8 cellular contexts compared by ENCODE assay signal in genomic region chr9:95507456-95508241, GRCh38. TPM values are rescaled to one million over a fixed set of nuclear protein-coding genes. Genes with fewer than 3 reads are reported as not detected.
DNase-seq lines count a peak whose midpoint lies in the region; ATAC-seq and TF ChIP-seq lines count a peak whose summit lies in the region.

No MANE protein-coding gene starts in this region.

- DNase-seq in NCI-H2081 (lab: John Stamatoyannopoulos, UW) (peak; percentile 60 to 72), NCI-H2081 treated with DMSO at 0.1 percent for 48 hours (lab: John Stamatoyannopoulos, UW) (no peak), NCI-H226 (peak; percentile 74), activated T-cell treated with anti-CD3 and anti-CD28 coated beads for 1 hour (ENCODE audit: low read depth) (peak; percentile 24), epithelial cell of proximal tubule (ENCODE audit: low read depth) (no peak), upper lobe of right lung (peak; percentile 74), NCI-H1436 treated with DMSO at 0.1 percent for 48 hours (lab: John Stamatoyannopoulos, UW) (no peak)

- H3K4me3 ChIP-seq in epithelial cell of proximal tubule (ENCODE audit: low read depth, low read length) (peak overlapping the region; percentile 89), muscle layer of duodenum (ENCODE audit: low read depth in 1 of 2, low read length in 2 of 2) (peak overlapping the region; percentile 83 to 95), upper lobe of right lung (peak overlapping the region; percentile 89)

- H3K27ac ChIP-seq in muscle layer of duodenum (ENCODE audit: low read length) (peak overlapping the region; percentile 85), upper lobe of right lung (peak overlapping the region; percentile 86)

- H3K4me1 ChIP-seq in muscle layer of duodenum (ENCODE audit: control insufficient read depth in 1 of 2, insufficient read depth in 2 of 2, low read length in 2 of 2) (peaks cover 3 to 20% of the 10 kb centered on the region in 2 donors), upper lobe of right lung (peaks cover 29% of the 10 kb centered on the region)

- H3K36me3 ChIP-seq in muscle layer of duodenum (ENCODE audit: control insufficient read depth in 1 of 2, insufficient read depth in 2 of 2, low read length in 2 of 2) (no peaks in the 10 kb centered on the region), upper lobe of right lung (no peaks in the 10 kb centered on the region)

- peak; percentile 2 for ATAC-seq in upper lobe of right lung

- intact Hi-C loops in upper lobe of right lung (cut with DNase I), result loop anchor here (10.0 kb wide), 1 partner anchor 163 kb away; no protein-coding TSS in a partner anchor

- TF ChIP-seq CTCF in epithelial cell of proximal tubule (conservative IDR thresholded peaks at IDR 0.05; ENCODE audit: low read depth, low read length) (no peak), upper lobe of right lung (IDR thresholded peaks at IDR 0.05) (no peak)

- H3K9me3 ChIP-seq in muscle layer of duodenum (ENCODE audit: control insufficient read depth in 1 of 2, low read length in 2 of 2) (no peaks in the 10 kb centered on the region), upper lobe of right lung (no peaks in the 10 kb centered on the region)

- no peaks in the 10 kb centered on the region for H3K27me3 ChIP-seq in muscle layer of duodenum (ENCODE audit: low read depth, low read length)
- H3K27me3 ChIP-seq in upper lobe of right lung, result no peaks in the 10 kb centered on the region

RNA-seq across cellular contexts. Expression of gene PTCH1, which starts 9.1 kb away (rescaled TPM):
- 1.7 and 3.5 TPM in 2 replicates for total RNA-seq in epithelial cell of proximal tubule
- total RNA-seq in upper lobe of right lung, result 25.9 TPM

Comparison
In these comparisons a context has a peak if more than half of its experiments do, and no peak if none do; other contexts are left out.
1. DNase-seq: peak in NCI-H2081 (2 of 2), NCI-H226 (single experiment), activated T-cell treated with anti-CD3 and anti-CD28 coated beads for 1 hour (single experiment) and upper lobe of right lung (single experiment); none in NCI-H2081 treated with DMSO at 0.1 percent for 48 hours (single experiment), epithelial cell of proximal tubule (single experiment) and NCI-H1436 treated with DMSO at 0.1 percent for 48 hours (single experiment).
2. Peak in every context shown above with its lines, with median percentiles within 50 percentile points of each other: H3K4me3 ChIP-seq.